In genomic region chr2:208618220-208618619, GRCh38 we compare ENCODE assay signal across 1 cellular context.
TF ChIP-seq lines count a peak whose summit lies in the region.

No MANE protein-coding gene starts in this region.

TF ChIP-seq in GM23338, 12 proteins besides CTCF, POLR2A, EP300 and RAD21:
- TF ChIP-seq, protein P1, sequence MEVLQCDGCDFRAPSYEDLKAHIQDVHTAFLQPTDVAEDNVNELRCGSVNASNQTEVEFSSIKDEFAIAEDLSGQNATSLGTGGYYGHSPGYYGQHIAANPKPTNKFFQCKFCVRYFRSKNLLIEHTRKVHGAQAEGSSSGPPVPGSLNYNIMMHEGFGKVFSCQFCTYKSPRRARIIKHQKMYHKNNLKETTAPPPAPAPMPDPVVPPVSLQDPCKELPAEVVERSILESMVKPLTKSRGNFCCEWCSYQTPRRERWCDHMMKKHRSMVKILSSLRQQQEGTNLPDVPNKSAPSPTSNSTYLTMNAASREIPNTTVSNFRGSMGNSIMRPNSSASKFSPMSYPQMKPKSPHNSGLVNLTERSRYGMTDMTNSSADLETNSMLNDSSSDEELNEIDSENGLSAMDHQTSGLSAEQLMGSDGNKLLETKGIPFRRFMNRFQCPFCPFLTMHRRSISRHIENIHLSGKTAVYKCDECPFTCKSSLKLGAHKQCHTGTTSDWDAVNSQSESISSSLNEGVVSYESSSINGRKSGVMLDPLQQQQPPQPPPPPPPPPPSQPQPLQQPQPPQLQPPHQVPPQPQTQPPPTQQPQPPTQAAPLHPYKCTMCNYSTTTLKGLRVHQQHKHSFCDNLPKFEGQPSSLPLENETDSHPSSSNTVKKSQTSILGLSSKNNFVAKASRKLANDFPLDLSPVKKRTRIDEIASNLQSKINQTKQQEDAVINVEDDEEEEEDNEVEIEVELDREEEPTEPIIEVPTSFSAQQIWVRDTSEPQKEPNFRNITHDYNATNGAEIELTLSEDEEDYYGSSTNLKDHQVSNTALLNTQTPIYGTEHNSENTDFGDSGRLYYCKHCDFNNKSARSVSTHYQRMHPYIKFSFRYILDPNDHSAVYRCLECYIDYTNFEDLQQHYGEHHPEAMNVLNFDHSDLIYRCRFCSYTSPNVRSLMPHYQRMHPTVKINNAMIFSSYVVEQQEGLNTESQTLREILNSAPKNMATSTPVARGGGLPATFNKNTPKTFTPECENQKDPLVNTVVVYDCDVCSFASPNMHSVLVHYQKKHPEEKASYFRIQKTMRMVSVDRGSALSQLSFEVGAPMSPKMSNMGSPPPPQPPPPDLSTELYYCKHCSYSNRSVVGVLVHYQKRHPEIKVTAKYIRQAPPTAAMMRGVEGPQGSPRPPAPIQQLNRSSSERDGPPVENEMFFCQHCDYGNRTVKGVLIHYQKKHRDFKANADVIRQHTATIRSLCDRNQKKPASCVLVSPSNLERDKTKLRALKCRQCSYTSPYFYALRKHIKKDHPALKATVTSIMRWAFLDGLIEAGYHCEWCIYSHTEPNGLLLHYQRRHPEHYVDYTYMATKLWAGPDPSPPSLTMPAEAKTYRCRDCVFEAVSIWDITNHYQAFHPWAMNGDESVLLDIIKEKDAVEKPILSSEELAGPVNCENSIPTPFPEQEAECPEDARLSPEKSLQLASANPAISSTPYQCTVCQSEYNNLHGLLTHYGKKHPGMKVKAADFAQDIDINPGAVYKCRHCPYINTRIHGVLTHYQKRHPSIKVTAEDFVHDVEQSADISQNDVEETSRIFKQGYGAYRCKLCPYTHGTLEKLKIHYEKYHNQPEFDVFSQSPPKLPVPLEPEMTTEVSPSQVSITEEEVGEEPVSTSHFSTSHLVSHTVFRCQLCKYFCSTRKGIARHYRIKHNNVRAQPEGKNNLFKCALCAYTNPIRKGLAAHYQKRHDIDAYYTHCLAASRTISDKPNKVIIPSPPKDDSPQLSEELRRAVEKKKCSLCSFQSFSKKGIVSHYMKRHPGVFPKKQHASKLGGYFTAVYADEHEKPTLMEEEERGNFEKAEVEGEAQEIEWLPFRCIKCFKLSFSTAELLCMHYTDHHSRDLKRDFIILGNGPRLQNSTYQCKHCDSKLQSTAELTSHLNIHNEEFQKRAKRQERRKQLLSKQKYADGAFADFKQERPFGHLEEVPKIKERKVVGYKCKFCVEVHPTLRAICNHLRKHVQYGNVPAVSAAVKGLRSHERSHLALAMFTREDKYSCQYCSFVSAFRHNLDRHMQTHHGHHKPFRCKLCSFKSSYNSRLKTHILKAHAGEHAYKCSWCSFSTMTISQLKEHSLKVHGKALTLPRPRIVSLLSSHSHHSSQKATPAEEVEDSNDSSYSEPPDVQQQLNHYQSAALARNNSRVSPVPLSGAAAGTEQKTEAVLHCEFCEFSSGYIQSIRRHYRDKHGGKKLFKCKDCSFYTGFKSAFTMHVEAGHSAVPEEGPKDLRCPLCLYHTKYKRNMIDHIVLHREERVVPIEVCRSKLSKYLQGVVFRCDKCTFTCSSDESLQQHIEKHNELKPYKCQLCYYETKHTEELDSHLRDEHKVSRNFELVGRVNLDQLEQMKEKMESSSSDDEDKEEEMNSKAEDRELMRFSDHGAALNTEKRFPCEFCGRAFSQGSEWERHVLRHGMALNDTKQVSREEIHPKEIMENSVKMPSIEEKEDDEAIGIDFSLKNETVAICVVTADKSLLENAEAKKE (CRISPR knock-in tag; IDR thresholded peaks at IDR 0.05) = no peak
- no peak for TF ChIP-seq ETS1 (IDR thresholded peaks at IDR 0.05)
- TF ChIP-seq STAT1 (IDR thresholded peaks at IDR 0.05; ENCODE audit: unreplicated experiment) = no peak
- no peak for TF ChIP-seq EZH2 (IDR thresholded peaks at IDR 0.05; ENCODE audit: low read depth, unreplicated experiment)
- TF ChIP-seq ZNF331 (CRISPR knock-in tag; IDR thresholded peaks at IDR 0.05; ENCODE audit: low read depth) = no peak
- no peak for TF ChIP-seq ZNF114 (CRISPR knock-in tag; IDR thresholded peaks at IDR 0.05)
- no peak for TF ChIP-seq NANOG (IDR thresholded peaks at IDR 0.05; ENCODE audit: borderline replicate concordance)
- no peak for TF ChIP-seq POLR2AphosphoS5 (IDR thresholded peaks at IDR 0.05; ENCODE audit: low read depth)
- TF ChIP-seq EZH2phosphoT487 (IDR thresholded peaks at IDR 0.05; ENCODE audit: unreplicated experiment) = no peak
- TF ChIP-seq JUNB (IDR thresholded peaks at IDR 0.05; ENCODE audit: unreplicated experiment) = no peak
- TF ChIP-seq CREB1 (CRISPR knock-in tag; IDR thresholded peaks at IDR 0.05; ENCODE audit: low read depth) = no peak
- TF ChIP-seq, protein P2, sequence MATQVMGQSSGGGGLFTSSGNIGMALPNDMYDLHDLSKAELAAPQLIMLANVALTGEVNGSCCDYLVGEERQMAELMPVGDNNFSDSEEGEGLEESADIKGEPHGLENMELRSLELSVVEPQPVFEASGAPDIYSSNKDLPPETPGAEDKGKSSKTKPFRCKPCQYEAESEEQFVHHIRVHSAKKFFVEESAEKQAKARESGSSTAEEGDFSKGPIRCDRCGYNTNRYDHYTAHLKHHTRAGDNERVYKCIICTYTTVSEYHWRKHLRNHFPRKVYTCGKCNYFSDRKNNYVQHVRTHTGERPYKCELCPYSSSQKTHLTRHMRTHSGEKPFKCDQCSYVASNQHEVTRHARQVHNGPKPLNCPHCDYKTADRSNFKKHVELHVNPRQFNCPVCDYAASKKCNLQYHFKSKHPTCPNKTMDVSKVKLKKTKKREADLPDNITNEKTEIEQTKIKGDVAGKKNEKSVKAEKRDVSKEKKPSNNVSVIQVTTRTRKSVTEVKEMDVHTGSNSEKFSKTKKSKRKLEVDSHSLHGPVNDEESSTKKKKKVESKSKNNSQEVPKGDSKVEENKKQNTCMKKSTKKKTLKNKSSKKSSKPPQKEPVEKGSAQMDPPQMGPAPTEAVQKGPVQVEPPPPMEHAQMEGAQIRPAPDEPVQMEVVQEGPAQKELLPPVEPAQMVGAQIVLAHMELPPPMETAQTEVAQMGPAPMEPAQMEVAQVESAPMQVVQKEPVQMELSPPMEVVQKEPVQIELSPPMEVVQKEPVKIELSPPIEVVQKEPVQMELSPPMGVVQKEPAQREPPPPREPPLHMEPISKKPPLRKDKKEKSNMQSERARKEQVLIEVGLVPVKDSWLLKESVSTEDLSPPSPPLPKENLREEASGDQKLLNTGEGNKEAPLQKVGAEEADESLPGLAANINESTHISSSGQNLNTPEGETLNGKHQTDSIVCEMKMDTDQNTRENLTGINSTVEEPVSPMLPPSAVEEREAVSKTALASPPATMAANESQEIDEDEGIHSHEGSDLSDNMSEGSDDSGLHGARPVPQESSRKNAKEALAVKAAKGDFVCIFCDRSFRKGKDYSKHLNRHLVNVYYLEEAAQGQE (IDR thresholded peaks at IDR 0.05; ENCODE audit: unreplicated experiment) = no peak
